In the genomic region with DNA sequence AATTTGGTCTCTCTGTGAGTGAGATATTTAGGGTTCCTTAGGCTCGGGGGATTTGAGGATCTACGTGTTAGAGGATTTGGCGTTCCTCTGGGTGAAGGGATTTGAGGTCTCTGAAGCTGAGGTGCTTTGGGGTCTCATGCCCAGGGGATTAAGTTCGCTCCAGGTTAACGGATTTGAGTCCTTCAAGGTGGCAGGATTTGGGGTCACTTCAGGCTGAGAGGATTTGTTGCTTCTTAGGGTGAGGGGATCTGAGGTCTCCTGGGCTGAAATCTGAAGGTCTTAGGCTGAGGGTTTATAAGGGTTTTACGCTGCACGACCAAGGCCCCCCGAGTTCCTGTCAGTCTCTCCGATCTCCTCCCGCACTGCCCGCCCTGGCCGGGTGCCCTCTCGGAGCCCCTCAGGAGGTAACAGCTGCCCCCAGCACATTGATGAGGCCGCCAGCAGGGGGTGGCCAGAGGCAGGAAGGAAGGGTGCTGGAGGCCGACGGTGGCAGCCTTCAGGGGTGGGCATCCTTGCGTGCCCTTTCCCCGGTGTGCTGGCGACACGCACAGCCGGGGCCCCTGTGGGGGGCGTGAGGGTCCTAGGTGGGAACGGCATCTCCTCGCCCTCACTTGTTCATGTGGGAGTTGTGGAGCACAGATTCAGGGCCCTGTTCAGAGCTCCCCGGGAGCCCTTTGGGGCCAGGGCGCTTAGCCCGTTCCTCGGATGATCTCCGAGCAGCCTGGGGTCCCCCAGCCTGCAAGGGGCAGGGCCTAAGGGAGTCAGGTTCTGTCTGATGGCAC, we compare ENCODE assay signal across 31 cellular contexts. TPM values are rescaled to one million over a fixed set of nuclear protein-coding genes. Genes with fewer than 3 reads are reported as not detected.
DNase-seq lines count a peak whose midpoint lies in the region; ATAC-seq and TF ChIP-seq lines count a peak whose summit lies in the region.
"Had no signal": no experiment of that assay in that cellular context is flagged by ENCODE, and none has a peak within 500 bp of the region (broad histone marks: within the 10 kb centered on the region; RNA-seq: fewer than 3 reads in every experiment).

No MANE protein-coding gene starts in this region.

- peak; percentile 27; the same call in 1 of the 2 replicates for TF ChIP-seq CTCF in OCI-LY7 (conservative IDR thresholded peaks at IDR 0.05; ENCODE audit: low read length)
- TF ChIP-seq CTCF in type B pancreatic cell (conservative IDR thresholded peaks at IDR 0.05) = no peak
- TF ChIP-seq CTCF in foreskin fibroblast (IDR thresholded peaks at IDR 0.05; ENCODE audit: low read depth, low read length) = no peak

- ATAC-seq in GM18907 (IDR thresholded peaks at IDR 0.05; ENCODE audit: unreplicated experiment) = no peak
- ATAC-seq: activated T-helper 17 cell treated with anti-CD3 and anti-CD28 coated beads, Interleukin-2, amount 50 U/mL, for 72 hours; HCT116; natural killer cell treated with Interleukin-12 subunit alpha and Interleukin-12 subunit beta and Interleukin-15 and Interleukin-18, amount 100 ng/mL, for 72 hours had no signal

- BruUV-seq in OCI-LY7 (replicated peaks; lab: Mats Ljungman, UMichigan) = no TSS peak

- no peak overlapping the region for H3K27ac ChIP-seq in OCI-LY7 (ENCODE audit: low read depth, low read length, poor library complexity, severe bottlenecking)
- H3K27ac ChIP-seq: cardiac muscle cell, colonic mucosa, stomach, tibial artery had no signal

- POLR2A ChIA-PET in OCI-LY7 (lab: Charles Lee) = no interaction called here

- H3K4me3 Mint-ChIP-seq in type B pancreatic cell = no peak overlapping the region
- H3K4me3 Mint-ChIP-seq: activated naive CD4-positive, alpha-beta T cell treated with anti-CD3 and anti-CD28 coated beads, Interleukin-2, amount 50 U/mL, for 24 hours; activated T-helper 17 cell treated with anti-CD3 and anti-CD28 coated beads, Interleukin-2, amount 50 U/mL, for 72 hours; B cell; CD8-positive, alpha-beta memory T cell; natural killer cell treated with Interleukin-12 subunit alpha and Interleukin-12 subunit beta and Interleukin-15 and Interleukin-18, amount 100 ng/mL, for 72 hours had no signal

- peak; percentile 1 for DNase-seq in stimulated activated CD4-positive, alpha-beta T cell treated with anti-CD3 and anti-CD28 coated beads, Interleukin-15, amount 100 ng/mL, for 24 hours
- DNase-seq in stimulated activated CD4-positive, alpha-beta T cell treated with anti-CD3 and anti-CD28 coated beads, Interleukin-1b, Interleukin-23, amount 100 ng/mL, for 48 hours = no peak
- DNase-seq in OCI-LY7 (ENCODE audit: low spot score) (no peak), iPS-NIHi11 (ENCODE audit: low spot score) (peak; percentile 10), type B pancreatic cell (ENCODE audit: extremely low spot score, unreplicated experiment) (no peak), COLO668 (lab: John Stamatoyannopoulos, UW; ENCODE audit: unreplicated experiment) (no peak), foreskin fibroblast (no peak)
- DNase-seq: activated CD4-positive, alpha-beta T cell treated with anti-CD3 and anti-CD28 coated beads for 48 hours; colonic mucosa; effector CD8-positive, alpha-beta T cell; erythroblast; IMR-90; kidney glomerular epithelial cell; MV-4-11; NCI-H1436 treated with DMSO at 0.1 percent for 48 hours; NCI-H446 treated with DMSO at 0.1 percent for 48 hours; stimulated activated CD4-positive, alpha-beta T cell treated with anti-CD3 and anti-CD28 coated beads, Interleukin-2, amount 100 ng/mL, for 24 hours; stomach; T1000; tibial artery had no signal

- no peak overlapping the region for H3K4me2 ChIP-seq in OCI-LY7 (ENCODE audit: low read length)

- H3K9me3 Mint-ChIP-seq in type B pancreatic cell = no peaks in the 10 kb centered on the region
- H3K9me3 Mint-ChIP-seq: activated naive CD4-positive, alpha-beta T cell treated with anti-CD3 and anti-CD28 coated beads, Interleukin-2, amount 50 U/mL, for 24 hours; activated T-helper 17 cell treated with anti-CD3 and anti-CD28 coated beads, Interleukin-2, amount 50 U/mL, for 72 hours; CD8-positive, alpha-beta memory T cell; natural killer cell treated with Interleukin-12 subunit alpha and Interleukin-12 subunit beta and Interleukin-15 and Interleukin-18, amount 100 ng/mL, for 72 hours had no signal

- peaks cover 4% of the 10 kb centered on the region for H3K4me1 ChIP-seq in OCI-LY7 (ENCODE audit: insufficient read depth, low read length, poor library complexity, severe bottlenecking)
- H3K4me1 ChIP-seq: colonic mucosa had no signal

- CTCF ChIA-PET in OCI-LY7 (lab: Charles Lee; ENCODE audit: unreplicated experiment) = no interaction called here

- H3K27ac Mint-ChIP-seq in type B pancreatic cell = peak overlapping the region; percentile 55
- H3K27ac Mint-ChIP-seq: activated naive CD4-positive, alpha-beta T cell treated with anti-CD3 and anti-CD28 coated beads, Interleukin-2, amount 50 U/mL, for 24 hours; activated T-helper 17 cell treated with anti-CD3 and anti-CD28 coated beads, Interleukin-2, amount 50 U/mL, for 72 hours; B cell; natural killer cell treated with Interleukin-12 subunit alpha and Interleukin-12 subunit beta and Interleukin-15 and Interleukin-18, amount 100 ng/mL, for 72 hours had no signal

- H3K36me3 ChIP-seq in OCI-LY7 (ENCODE audit: insufficient read depth, low read length) = no peaks in the 10 kb centered on the region
- H3K36me3 ChIP-seq: cardiac muscle cell had no signal

- no peaks in the 10 kb centered on the region for H3K4me1 Mint-ChIP-seq in type B pancreatic cell (ENCODE audit: unreplicated experiment)
- H3K4me1 Mint-ChIP-seq: activated naive CD4-positive, alpha-beta T cell treated with anti-CD3 and anti-CD28 coated beads, Interleukin-2, amount 50 U/mL, for 24 hours; activated T-helper 17 cell treated with anti-CD3 and anti-CD28 coated beads, Interleukin-2, amount 50 U/mL, for 72 hours; B cell; CD8-positive, alpha-beta memory T cell had no signal

- no peaks in the 10 kb centered on the region for H3K36me3 Mint-ChIP-seq in type B pancreatic cell
- H3K36me3 Mint-ChIP-seq: activated naive CD4-positive, alpha-beta T cell treated with anti-CD3 and anti-CD28 coated beads, Interleukin-2, amount 50 U/mL, for 24 hours; natural killer cell treated with Interleukin-12 subunit alpha and Interleukin-12 subunit beta and Interleukin-15 and Interleukin-18, amount 100 ng/mL, for 72 hours had no signal

- H3K9me3 ChIP-seq in OCI-LY7 (ENCODE audit: low read length) = no peaks in the 10 kb centered on the region
- H3K9me3 ChIP-seq: colonic mucosa, stomach, tibial artery had no signal

- H2AFZ ChIP-seq in OCI-LY7 (ENCODE audit: low read length) = no peak overlapping the region

- no peaks in the 10 kb centered on the region for H3K27me3 Mint-ChIP-seq in type B pancreatic cell
- H3K27me3 Mint-ChIP-seq: activated naive CD4-positive, alpha-beta T cell treated with anti-CD3 and anti-CD28 coated beads, Interleukin-2, amount 50 U/mL, for 24 hours; activated T-helper 17 cell treated with anti-CD3 and anti-CD28 coated beads, Interleukin-2, amount 50 U/mL, for 72 hours; natural killer cell treated with Interleukin-12 subunit alpha and Interleukin-12 subunit beta and Interleukin-15 and Interleukin-18, amount 100 ng/mL, for 72 hours had no signal

- H4K20me1 ChIP-seq in OCI-LY7 (ENCODE audit: insufficient read depth, low read length) = no peaks in the 10 kb centered on the region

- H3K4me3 ChIP-seq in OCI-LY7 (ENCODE audit: low read depth, low read length, poor library complexity, severe bottlenecking) (no peak overlapping the region), foreskin fibroblast (ENCODE audit: low read depth in 1 of 2, low read length in 2 of 2) (no peak overlapping the region)
- H3K4me3 ChIP-seq: cardiac muscle cell, colonic mucosa, stomach, tibial artery had no signal

- H3K9me2 ChIP-seq in OCI-LY7 (ENCODE audit: insufficient read depth, low read length) = no peaks in the 10 kb centered on the region

- no peaks in the 10 kb centered on the region for H3K79me2 ChIP-seq in OCI-LY7 (ENCODE audit: insufficient read depth, low read depth, low read length)

- intact Hi-C loops in OCI-LY7 (cut with micrococcal nuclease; ENCODE audit: unreplicated experiment) = loop anchor here (5.0 kb wide), 1 partner anchor 127 kb away; a partner anchor contains a TSS

RNA-seq across cellular contexts. Expression of a gene that starts 14.3 kb away (rescaled TPM):
- 0.16 TPM in 1 of 2 replicates, not detected in the other for total RNA-seq in OCI-LY7 (2014; rRNA removed; shearing (Covaris generic))
- total RNA-seq in OCI-LY7 (2022) (0.09 and 0.10 TPM in 2 replicates), type B pancreatic cell (ENCODE audit: low replicate concordance) (26.5 and 51.5 TPM in 2 replicates)

RNA-seq across cellular contexts. Expression of a gene that starts 45.3 kb away (rescaled TPM):
- 0.66 TPM in 1 of 2 replicates, not detected in the other for total RNA-seq in OCI-LY7 (2014; rRNA removed; shearing (Covaris generic))
- total RNA-seq in OCI-LY7 (2022) (3.7 and 5.1 TPM in 2 replicates), type B pancreatic cell (ENCODE audit: low replicate concordance) (0.17 TPM in 2 replicates)
- total RNA-seq: activated T-helper 17 cell treated with anti-CD3 and anti-CD28 coated beads, Interleukin-2, amount 50 U/mL, for 72 hours; IMR-90; LHCN-M2; lung microvascular endothelial cell; natural killer cell treated with Interleukin-12 subunit alpha and Interleukin-12 subunit beta and Interleukin-15 and Interleukin-18, amount 100 ng/mL, for 72 hours; SK-MEL-5 had no signal

Comparison
In these comparisons a context has a peak if more than half of its experiments do, and no peak if none do; other contexts are left out.
1. DNase-seq: peak in stimulated activated CD4-positive, alpha-beta T cell treated with anti-CD3 and anti-CD28 coated beads, Interleukin-15, amount 100 ng/mL, for 24 hours (single experiment) and iPS-NIHi11 (single experiment); none in stimulated activated CD4-positive, alpha-beta T cell treated with anti-CD3 and anti-CD28 coated beads, Interleukin-1b, Interleukin-23, amount 100 ng/mL, for 48 hours (single experiment), OCI-LY7 (single experiment), type B pancreatic cell (single experiment), COLO668 (single experiment) and foreskin fibroblast (0 of 2).
2. RNA of a gene that starts 14.3 kb away (total RNA-seq): 26.5 to 51.5 TPM in type B pancreatic cell; 0.09 to 0.16 TPM in OCI-LY7; every median in the first group is over 10 times any median in the second.